Comparison of ENCODE assay signal across 8 cellular contexts in the genomic region with DNA sequence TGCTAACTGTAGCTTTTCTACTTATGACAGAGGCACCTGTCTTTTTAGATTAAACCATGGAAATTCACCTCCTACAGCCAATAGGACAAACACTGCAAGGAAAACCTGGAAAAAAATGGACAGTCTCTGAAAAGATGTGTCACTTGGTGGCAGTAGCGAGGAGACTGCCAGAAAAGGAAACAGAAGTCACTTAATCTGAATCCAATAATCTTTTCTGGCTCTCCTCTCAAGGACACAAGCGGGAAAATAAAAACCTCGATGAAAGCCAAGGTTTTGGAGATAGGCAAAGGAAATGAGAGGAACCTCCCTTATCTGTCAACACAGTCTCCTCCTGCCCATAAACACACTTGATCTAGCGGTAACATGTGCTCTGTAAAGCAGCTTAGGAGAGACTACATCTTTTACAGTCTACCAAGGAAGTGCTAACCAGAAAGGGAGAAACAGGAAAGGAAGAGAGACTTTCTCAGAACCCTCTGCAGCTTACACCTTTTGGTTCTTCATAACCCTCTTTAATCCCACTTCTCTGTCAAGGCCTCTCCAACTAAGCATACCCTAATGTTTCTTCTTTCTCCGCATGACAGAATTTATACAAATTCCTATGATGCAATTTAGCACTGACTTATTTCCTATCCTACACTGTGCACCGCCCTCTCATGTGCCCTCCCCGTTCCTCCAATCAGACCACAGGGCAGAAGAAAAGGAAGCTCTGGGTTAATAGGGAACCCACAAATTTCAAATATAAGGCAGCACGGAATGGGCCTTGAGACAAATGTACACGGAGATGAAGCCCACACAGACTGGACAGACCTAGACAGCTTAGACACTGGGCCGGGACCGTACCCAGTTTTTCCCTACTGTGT. TPM values are rescaled to one million over a fixed set of nuclear protein-coding genes. Genes with fewer than 3 reads are reported as not detected.
DNase-seq lines count a peak whose midpoint lies in the region; ATAC-seq, FAIRE-seq and TF ChIP-seq lines count a peak whose summit lies in the region.

No MANE protein-coding gene starts in this region.

- peak overlapping the region; percentile 8 for H3K4me3 Mint-ChIP-seq in central memory CD8-positive, alpha-beta T cell

- H3K27ac ChIP-seq in left lung (peak overlapping the region; percentile 22 to 79), thoracic aorta (no peak overlapping the region)

- no peaks in the 10 kb centered on the region for H3K27me3 ChIP-seq in left lung
- H3K27me3 ChIP-seq in thoracic aorta (replicated peaks; ENCODE audit: insufficient read depth): no peaks in the 10 kb centered on the region

- no peaks in the 10 kb centered on the region for H3K36me3 ChIP-seq in left lung
- no peaks in the 10 kb centered on the region for H3K36me3 ChIP-seq in thoracic aorta

- peak overlapping the region; percentile 67 for H3K27ac Mint-ChIP-seq in central memory CD8-positive, alpha-beta T cell (ENCODE audit: low read depth)

- H3K4me1 Mint-ChIP-seq in central memory CD8-positive, alpha-beta T cell: peaks cover 40% of the 10 kb centered on the region

- peak; percentile 66 for ATAC-seq in GM21390 (IDR thresholded peaks at IDR 0.05; ENCODE audit: unreplicated experiment)
- ATAC-seq in HG03575 (IDR thresholded peaks at IDR 0.05; ENCODE audit: extremely low read depth, insufficient number of reproducible peaks, low FRiP score, unreplicated experiment): peak; percentile 36
- no peak for ATAC-seq in central memory CD8-positive, alpha-beta T cell (replicated peaks; ENCODE audit: extremely low read depth, poor library complexity, severe bottlenecking)
- ATAC-seq in left lung: peak; percentile 83
- no peak for ATAC-seq in thoracic aorta (ENCODE audit: insufficient number of reproducible peaks, low FRiP score, low read depth)

- FAIRE-seq in RCC 7860 (lab: Jason Lieb, UNC): peak; percentile 63

- TF ChIP-seq CTCF in left lung (IDR thresholded peaks at IDR 0.05) (peak in 1 of 2 donors; percentile 27), thoracic aorta (IDR thresholded peaks at IDR 0.05) (peak; percentile 24)

- no peaks in the 10 kb centered on the region for H3K9me3 ChIP-seq in left lung
- H3K9me3 ChIP-seq in thoracic aorta: no peaks in the 10 kb centered on the region

- H3K9me3 Mint-ChIP-seq in central memory CD8-positive, alpha-beta T cell: no peaks in the 10 kb centered on the region

- no peaks in the 10 kb centered on the region for H3K27me3 Mint-ChIP-seq in central memory CD8-positive, alpha-beta T cell

- intact Hi-C loops in left lung (cut with DNase I): no loop called here

- H3K4me3 ChIP-seq in left lung (peak overlapping the region in 1 of 2 donors; percentile 3), thoracic aorta (peak overlapping the region; percentile 38)

- H3K36me3 Mint-ChIP-seq in central memory CD8-positive, alpha-beta T cell (ENCODE audit: insufficient read depth): peaks cover 7% of the 10 kb centered on the region

- H3K4me1 ChIP-seq in left lung (peaks cover 13 to 32% of the 10 kb centered on the region in 2 donors), thoracic aorta (ENCODE audit: control insufficient read depth in 1 of 2, low read depth in 2 of 2) (peaks cover 7 to 21% of the 10 kb centered on the region in 2 donors)

- peak; percentile 32 for DNase-seq in activated CD4-positive, alpha-beta T cell treated with anti-CD3 and anti-CD28 coated beads for 48 hours
- no peak for DNase-seq in activated CD4-positive, alpha-beta T cell treated with anti-CD3 and anti-CD28 coated beads, Interleukin-2, amount 50 U/mL, for 1 hour
- DNase-seq in RCC 7860 (ENCODE audit: low spot score) (peak; percentile 61), left lung (peak in 1 of 2 donors; percentile 50), thoracic aorta (ENCODE audit: low spot score) (no peak)
- DNase-seq in central memory CD8-positive, alpha-beta T cell (ENCODE audit: low spot score in 2 of 2): no peak

RNA-seq across cellular contexts. Expression of a gene that starts 52.8 kb away (rescaled TPM):
- 10 to 100 TPM; 42.9 to 51.7 TPM for total RNA-seq in left lung
- 100 to 1,000 TPM in 1 of 2 donors, 10 to 100 TPM in 1; 69.7 to 113 TPM for total RNA-seq in thoracic aorta

Comparison
In these comparisons a context has a peak if more than half of its experiments do, and no peak if none do; other contexts are left out.
1. DNase-seq: peak in activated CD4-positive, alpha-beta T cell treated with anti-CD3 and anti-CD28 coated beads for 48 hours (single experiment) and RCC 7860 (single experiment); none in activated CD4-positive, alpha-beta T cell treated with anti-CD3 and anti-CD28 coated beads, Interleukin-2, amount 50 U/mL, for 1 hour (single experiment), central memory CD8-positive, alpha-beta T cell (0 of 2) and thoracic aorta (single experiment).
2. ATAC-seq: peak in GM21390 (single experiment), HG03575 (single experiment) and left lung (single experiment); none in central memory CD8-positive, alpha-beta T cell (single experiment) and thoracic aorta (single experiment).
3. H3K27ac ChIP-seq: peak in left lung (2 of 2); none in thoracic aorta (0 of 2).